ENCODE assay signal across 22 cellular contexts in the genomic region with DNA sequence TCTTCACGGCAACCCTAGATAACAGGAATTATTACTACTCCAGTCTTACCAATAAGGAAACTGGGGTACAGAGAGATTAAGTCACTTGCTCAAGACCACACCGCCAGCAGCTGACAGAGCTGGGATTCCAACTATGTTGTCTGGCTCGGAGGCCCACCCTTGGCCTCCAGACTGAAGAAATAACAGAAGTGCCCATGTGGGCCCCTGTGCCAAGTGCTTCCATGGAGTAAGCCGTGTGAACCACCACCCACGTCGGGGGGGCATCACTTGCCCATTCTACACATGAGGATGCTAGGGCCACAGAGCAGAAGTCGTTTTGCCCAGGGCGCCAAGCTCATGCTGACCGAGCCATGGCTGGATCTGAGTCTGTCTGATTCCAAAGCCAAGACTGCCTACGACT. TPM values are rescaled to one million over a fixed set of nuclear protein-coding genes. Genes with fewer than 3 reads are reported as not detected.
A peak's percentile ranks its signal among the peaks of the same experiment; 100 is the strongest.
DNase-seq lines count a peak whose midpoint lies in the region; ATAC-seq and TF ChIP-seq lines count a peak whose summit lies in the region.
"Had no signal": no experiment of that assay in that cellular context is flagged by ENCODE, and none has a peak within 500 bp of the region (broad histone marks: within the 10 kb centered on the region; RNA-seq: fewer than 3 reads in every experiment).

No MANE protein-coding gene starts in this region.

- DNase-seq in chondrocyte (ENCODE audit: low spot score) (no peak), right atrium auricular region (ENCODE audit: low spot score) (peak; percentile 71), nephron progenitor cell (no peak), thoracic aorta (ENCODE audit: low spot score) (peak; percentile 82), activated gamma-delta T cell (lab: John Stamatoyannopoulos, UW) (no peak), tibial nerve (ENCODE audit: low spot score in 2 of 2) (no peak), ecto neural progenitor cell (ENCODE audit: low spot score) (no peak), NCI-H226 (no peak)
- DNase-seq: activated CD4-positive, alpha-beta T cell treated with anti-CD3 and anti-CD28 coated beads, Interleukin-2, amount 50 U/mL, for 1 hour; activated naive CD4-positive, alpha-beta T cell treated with anti-CD3 and anti-CD28 coated beads, Interleukin-2, amount 50 U/mL, for 16 hours; HCEC 1CT; kidney glomerular epithelial cell; mesenchymal stem cell; naive thymus-derived CD4-positive, alpha-beta T cell; NCI-H1048; NCI-H187; NCI-H748 treated with DMSO at 0.1 percent for 48 hours; stimulated activated CD4-positive, alpha-beta T cell treated with anti-CD3 and anti-CD28 coated beads, Interleukin-2, amount 100 ng/mL, for 24 hours had no signal

- H3K4me3 Mint-ChIP-seq in chondrocyte (ENCODE audit: unreplicated experiment) (peak overlapping the region; percentile 87), nephron progenitor cell (peak overlapping the region; percentile 76)
- H3K4me3 Mint-ChIP-seq: activated T-helper 1 cell treated with anti-CD3 and anti-CD28 coated beads, Interleukin-12 subunit alpha, Interleukin-12 subunit beta, Interleukin-2, Interleukin-4 antibody, amounts not matched to agents 30 ng/mL and 10 ng/mL and 1 ng/mL, durations not matched to agents 14 hours and 24 hours and 36 hours had no signal

- ATAC-seq in thoracic aorta (ENCODE audit: insufficient number of reproducible peaks, low FRiP score, low read depth): peak; percentile 29
- ATAC-seq: GM12878 had no signal

- H3K27me3 Mint-ChIP-seq in chondrocyte (ENCODE audit: low read depth) (no peaks in the 10 kb centered on the region), nephron progenitor cell (ENCODE audit: low read depth, poor library complexity) (no peaks in the 10 kb centered on the region)

- H3K36me3 ChIP-seq in right atrium auricular region (no peaks in the 10 kb centered on the region), thoracic aorta (no peaks in the 10 kb centered on the region), tibial nerve (no peaks in the 10 kb centered on the region)

- WGBS in tibial nerve, 2 donors: 41 to 45% methylated on average over 10 of the region's 10 CpGs

- H3K4me1 Mint-ChIP-seq in chondrocyte (ENCODE audit: low read depth) (peaks cover 63% of the 10 kb centered on the region), nephron progenitor cell (peaks cover 48% of the 10 kb centered on the region)

- no peaks in the 10 kb centered on the region for H3K27me3 ChIP-seq in right atrium auricular region
- H3K27me3 ChIP-seq in thoracic aorta (replicated peaks; ENCODE audit: insufficient read depth): no peaks in the 10 kb centered on the region
- no peaks in the 10 kb centered on the region for H3K27me3 ChIP-seq in tibial nerve

- H3K9me3 Mint-ChIP-seq in chondrocyte (ENCODE audit: low read depth): peaks cover 7% of the 10 kb centered on the region
- peaks cover 9% of the 10 kb centered on the region for H3K9me3 Mint-ChIP-seq in nephron progenitor cell
- H3K9me3 Mint-ChIP-seq: activated T-helper 1 cell treated with anti-CD3 and anti-CD28 coated beads, Interleukin-12 subunit alpha, Interleukin-12 subunit beta, Interleukin-2, Interleukin-4 antibody, amounts not matched to agents 30 ng/mL and 10 ng/mL and 1 ng/mL, durations not matched to agents 14 hours and 24 hours and 36 hours had no signal

- no peak for TF ChIP-seq EP300 in tibial nerve (IDR thresholded peaks at IDR 0.05)

- H3K4me1 ChIP-seq in right atrium auricular region (peaks cover 0 to 23% of the 10 kb centered on the region in 2 donors), thoracic aorta (ENCODE audit: control insufficient read depth in 1 of 2, low read depth in 2 of 2) (peaks cover 31 to 79% of the 10 kb centered on the region in 2 donors), tibial nerve (peaks cover 0 to 40% (median 7%) of the 10 kb centered on the region in 4 donors)

- TF ChIP-seq CTCF in chondrocyte (IDR thresholded peaks at IDR 0.05) (no peak), right atrium auricular region (IDR thresholded peaks at IDR 0.05) (no peak), nephron progenitor cell (IDR thresholded peaks at IDR 0.05) (no peak), thoracic aorta (IDR thresholded peaks at IDR 0.05) (no peak), tibial nerve (IDR thresholded peaks at IDR 0.05) (no peak)

- H3K36me3 Mint-ChIP-seq in chondrocyte (ENCODE audit: low read depth) (peaks cover 7% of the 10 kb centered on the region), nephron progenitor cell (ENCODE audit: low read depth) (no peaks in the 10 kb centered on the region)
- H3K36me3 Mint-ChIP-seq: naive thymus-derived CD4-positive, alpha-beta T cell had no signal

- H3K9me3 ChIP-seq in right atrium auricular region: no peaks in the 10 kb centered on the region
- no peaks in the 10 kb centered on the region for H3K9me3 ChIP-seq in thoracic aorta
- H3K9me3 ChIP-seq in tibial nerve: no peaks in the 10 kb centered on the region

- H3K27ac Mint-ChIP-seq in chondrocyte (ENCODE audit: unreplicated experiment) (peak overlapping the region; percentile 88), nephron progenitor cell (no peak overlapping the region)
- H3K27ac Mint-ChIP-seq: activated T-helper 1 cell treated with anti-CD3 and anti-CD28 coated beads, Interleukin-12 subunit alpha, Interleukin-12 subunit beta, Interleukin-2, Interleukin-4 antibody, amounts not matched to agents 30 ng/mL and 10 ng/mL and 1 ng/mL, durations not matched to agents 14 hours and 24 hours and 36 hours; naive thymus-derived CD4-positive, alpha-beta T cell had no signal

- H3K27ac ChIP-seq in right atrium auricular region (peak overlapping the region; percentile 73 to 77), thoracic aorta (peak overlapping the region; percentile 83 to 88), tibial nerve (peak overlapping the region in 2 of 4 donors; percentile 64 to 66)
- H3K27ac ChIP-seq: parathyroid adenoma had no signal

- no peak overlapping the region for H3K4me3 ChIP-seq in right atrium auricular region
- H3K4me3 ChIP-seq in thoracic aorta: peak overlapping the region; percentile 73
- H3K4me3 ChIP-seq in tibial nerve: no peak overlapping the region
- H3K4me3 ChIP-seq: GM12878 had no signal

- TF ChIP-seq POLR2A in tibial nerve (IDR thresholded peaks at IDR 0.05): no peak

RNA-seq across cellular contexts. Expression of a gene that starts 0.9 kb away (rescaled TPM):
- total RNA-seq in chondrocyte: 31.2 to 74.3 TPM (median 32.9 TPM) in 3 replicates
- 10 to 100 TPM in 1 of 2 donors, 1 to 10 TPM in 1; 6.2 to 11.0 TPM for total RNA-seq in right atrium auricular region
- total RNA-seq in thoracic aorta: 10 to 100 TPM; 56.6 to 73.8 TPM
- total RNA-seq in tibial nerve: 10 to 100 TPM in 3 of 4 donors, 1 to 10 TPM in 1; 7.1 to 23.2 (median 18.8) TPM
- total RNA-seq: activated T-helper 1 cell treated with anti-CD3 and anti-CD28 coated beads, Interleukin-12 subunit alpha, Interleukin-12 subunit beta, Interleukin-2, Interleukin-4 antibody, amounts not matched to agents 30 ng/mL and 10 ng/mL and 1 ng/mL, durations not matched to agents 14 hours and 24 hours and 36 hours; HepG2 had no signal

Comparison
In these comparisons a context has a peak if more than half of its experiments do, and no peak if none do; other contexts are left out.
1. DNase-seq: peak in right atrium auricular region (single experiment) and thoracic aorta (single experiment); none in chondrocyte (single experiment), nephron progenitor cell (single experiment), activated gamma-delta T cell (single experiment), tibial nerve (0 of 2), ecto neural progenitor cell (single experiment) and NCI-H226 (single experiment).